Comparison of ENCODE assay signal across 4 cellular contexts in the genomic region with DNA sequence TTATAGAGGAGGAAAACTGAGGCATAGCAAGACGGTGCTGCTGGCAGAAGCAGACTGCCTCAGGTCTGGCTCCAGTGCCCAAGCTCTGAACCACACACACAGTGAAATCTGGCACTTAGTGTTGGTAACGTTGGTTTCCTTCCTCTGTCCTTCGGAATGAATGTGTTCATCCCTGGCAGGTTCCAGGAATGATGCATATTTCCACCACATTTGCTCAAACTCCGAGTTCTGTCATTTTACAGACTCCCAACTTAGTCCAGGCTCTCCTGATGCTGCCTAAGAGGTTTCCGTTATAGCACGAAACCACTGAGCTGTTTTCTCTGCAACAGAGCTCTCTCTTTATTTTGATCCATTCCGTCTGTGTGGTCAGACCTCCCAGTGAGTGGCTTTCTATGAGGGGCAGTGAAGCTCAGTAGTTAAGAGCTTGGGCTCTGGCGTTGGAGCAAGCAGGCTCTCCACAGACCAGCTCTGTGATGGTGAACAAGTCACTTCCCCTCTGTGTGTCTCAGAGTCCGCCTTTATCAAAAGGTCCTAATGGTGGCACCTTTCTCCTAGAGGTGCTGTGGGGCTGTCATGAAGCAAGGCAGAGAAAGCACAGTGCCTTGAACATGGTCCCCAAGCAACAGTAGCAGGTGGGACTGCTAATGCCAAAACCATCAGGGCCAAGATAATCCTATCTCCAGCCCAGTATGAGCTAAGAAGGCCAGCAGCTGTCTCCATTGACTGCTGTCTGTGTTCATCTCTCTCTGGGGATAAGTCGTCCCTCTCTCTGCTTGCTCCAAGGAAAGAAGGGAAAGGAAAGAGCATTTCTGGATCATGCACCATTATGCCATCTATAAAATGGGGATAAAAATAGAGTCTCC.
A peak's percentile ranks its signal among the peaks of the same experiment; 100 is the strongest.
TF ChIP-seq lines count a peak whose summit lies in the region.

No MANE protein-coding gene starts in this region.

TF ChIP-seq in SK-N-SH, 30 proteins besides CTCF, POLR2A, EP300 and RAD21:
- TF ChIP-seq FOXJ3 (CRISPR knock-in tag; IDR thresholded peaks at IDR 0.05), result no peak
- peak; percentile 1 for TF ChIP-seq CHD2 (IDR thresholded peaks at IDR 0.05; ENCODE audit: low read length, partially characterized antibody)
TF ChIP-seq in SK-N-SH: peak in this region for 1.

TF ChIP-seq in SK-N-SH treated with all-trans-retinoic acid at 6 μM for 48 hours, 23 proteins besides CTCF, POLR2A, EP300 and RAD21 (continues in another document):
- TF ChIP-seq TOX (CRISPR knock-in tag; IDR thresholded peaks at IDR 0.05; ENCODE audit: borderline replicate concordance), result no peak
- TF ChIP-seq RARB (CRISPR knock-in tag; IDR thresholded peaks at IDR 0.05), result no peak
- no peak for TF ChIP-seq SNAI2 (CRISPR knock-in tag; IDR thresholded peaks at IDR 0.05)
- TF ChIP-seq, protein P1, sequence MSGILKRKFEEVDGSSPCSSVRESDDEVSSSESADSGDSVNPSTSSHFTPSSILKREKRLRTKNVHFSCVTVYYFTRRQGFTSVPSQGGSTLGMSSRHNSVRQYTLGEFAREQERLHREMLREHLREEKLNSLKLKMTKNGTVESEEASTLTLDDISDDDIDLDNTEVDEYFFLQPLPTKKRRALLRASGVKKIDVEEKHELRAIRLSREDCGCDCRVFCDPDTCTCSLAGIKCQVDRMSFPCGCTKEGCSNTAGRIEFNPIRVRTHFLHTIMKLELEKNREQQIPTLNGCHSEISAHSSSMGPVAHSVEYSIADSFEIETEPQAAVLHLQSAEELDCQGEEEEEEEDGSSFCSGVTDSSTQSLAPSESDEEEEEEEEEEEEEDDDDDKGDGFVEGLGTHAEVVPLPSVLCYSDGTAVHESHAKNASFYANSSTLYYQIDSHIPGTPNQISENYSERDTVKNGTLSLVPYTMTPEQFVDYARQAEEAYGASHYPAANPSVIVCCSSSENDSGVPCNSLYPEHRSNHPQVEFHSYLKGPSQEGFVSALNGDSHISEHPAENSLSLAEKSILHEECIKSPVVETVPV (CRISPR knock-in tag; IDR thresholded peaks at IDR 0.05), result no peak
- TF ChIP-seq ZNF8 (CRISPR knock-in tag; IDR thresholded peaks at IDR 0.05), result no peak
- no peak for TF ChIP-seq CSDC2 (CRISPR knock-in tag; IDR thresholded peaks at IDR 0.05)
- TF ChIP-seq GLIS3 (CRISPR knock-in tag; IDR thresholded peaks at IDR 0.05), result no peak
- no peak for TF ChIP-seq ZFP3 (CRISPR knock-in tag; IDR thresholded peaks at IDR 0.05)
- TF ChIP-seq CREB5 (CRISPR knock-in tag; IDR thresholded peaks at IDR 0.05; ENCODE audit: low read depth), result no peak
- TF ChIP-seq ISL1 (CRISPR knock-in tag; IDR thresholded peaks at IDR 0.05), result no peak
- TF ChIP-seq ZC3H10 (CRISPR knock-in tag; IDR thresholded peaks at IDR 0.05), result no peak
- no peak for TF ChIP-seq PATZ1 (CRISPR knock-in tag; IDR thresholded peaks at IDR 0.05; ENCODE audit: borderline replicate concordance)

TF ChIP-seq in WTC11, 78 proteins besides CTCF, POLR2A, EP300 and RAD21 (continues in another document):
- no peak for TF ChIP-seq SMAD3 (CRISPR knock-in tag; IDR thresholded peaks at IDR 0.05; ENCODE audit: borderline replicate concordance)
- TF ChIP-seq, protein P2, sequence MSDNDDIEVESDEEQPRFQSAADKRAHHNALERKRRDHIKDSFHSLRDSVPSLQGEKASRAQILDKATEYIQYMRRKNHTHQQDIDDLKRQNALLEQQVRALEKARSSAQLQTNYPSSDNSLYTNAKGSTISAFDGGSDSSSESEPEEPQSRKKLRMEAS (CRISPR knock-in tag; IDR thresholded peaks at IDR 0.05), result no peak
- TF ChIP-seq, protein P3, sequence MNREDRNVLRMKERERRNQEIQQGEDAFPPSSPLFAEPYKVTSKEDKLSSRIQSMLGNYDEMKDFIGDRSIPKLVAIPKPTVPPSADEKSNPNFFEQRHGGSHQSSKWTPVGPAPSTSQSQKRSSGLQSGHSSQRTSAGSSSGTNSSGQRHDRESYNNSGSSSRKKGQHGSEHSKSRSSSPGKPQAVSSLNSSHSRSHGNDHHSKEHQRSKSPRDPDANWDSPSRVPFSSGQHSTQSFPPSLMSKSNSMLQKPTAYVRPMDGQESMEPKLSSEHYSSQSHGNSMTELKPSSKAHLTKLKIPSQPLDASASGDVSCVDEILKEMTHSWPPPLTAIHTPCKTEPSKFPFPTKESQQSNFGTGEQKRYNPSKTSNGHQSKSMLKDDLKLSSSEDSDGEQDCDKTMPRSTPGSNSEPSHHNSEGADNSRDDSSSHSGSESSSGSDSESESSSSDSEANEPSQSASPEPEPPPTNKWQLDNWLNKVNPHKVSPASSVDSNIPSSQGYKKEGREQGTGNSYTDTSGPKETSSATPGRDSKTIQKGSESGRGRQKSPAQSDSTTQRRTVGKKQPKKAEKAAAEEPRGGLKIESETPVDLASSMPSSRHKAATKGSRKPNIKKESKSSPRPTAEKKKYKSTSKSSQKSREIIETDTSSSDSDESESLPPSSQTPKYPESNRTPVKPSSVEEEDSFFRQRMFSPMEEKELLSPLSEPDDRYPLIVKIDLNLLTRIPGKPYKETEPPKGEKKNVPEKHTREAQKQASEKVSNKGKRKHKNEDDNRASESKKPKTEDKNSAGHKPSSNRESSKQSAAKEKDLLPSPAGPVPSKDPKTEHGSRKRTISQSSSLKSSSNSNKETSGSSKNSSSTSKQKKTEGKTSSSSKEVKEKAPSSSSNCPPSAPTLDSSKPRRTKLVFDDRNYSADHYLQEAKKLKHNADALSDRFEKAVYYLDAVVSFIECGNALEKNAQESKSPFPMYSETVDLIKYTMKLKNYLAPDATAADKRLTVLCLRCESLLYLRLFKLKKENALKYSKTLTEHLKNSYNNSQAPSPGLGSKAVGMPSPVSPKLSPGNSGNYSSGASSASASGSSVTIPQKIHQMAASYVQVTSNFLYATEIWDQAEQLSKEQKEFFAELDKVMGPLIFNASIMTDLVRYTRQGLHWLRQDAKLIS (CRISPR knock-in tag; IDR thresholded peaks at IDR 0.05; ENCODE audit: borderline replicate concordance), result no peak
- no peak for TF ChIP-seq RORB (CRISPR knock-in tag; IDR thresholded peaks at IDR 0.05)
- no peak for TF ChIP-seq ATF6 (CRISPR knock-in tag; IDR thresholded peaks at IDR 0.05)
- TF ChIP-seq ATF3 (CRISPR knock-in tag; conservative IDR thresholded peaks at IDR 0.05), result no peak

TF ChIP-seq in HepG2, 621 proteins besides CTCF, POLR2A, EP300 and RAD21:
- no peak for TF ChIP-seq CBFB (CRISPR knock-in tag; IDR thresholded peaks at IDR 0.05)
- TF ChIP-seq ZNF30 (CRISPR knock-in tag; IDR thresholded peaks at IDR 0.05), result no peak
- TF ChIP-seq ZBTB38 (CRISPR knock-in tag; IDR thresholded peaks at IDR 0.05), result no peak
- no peak for TF ChIP-seq ZNF235 (CRISPR knock-in tag; IDR thresholded peaks at IDR 0.05; ENCODE audit: borderline replicate concordance)
- TF ChIP-seq HMG20A (CRISPR knock-in tag; IDR thresholded peaks at IDR 0.05; ENCODE audit: borderline replicate concordance), result no peak
- TF ChIP-seq CREBL2 (CRISPR knock-in tag; IDR thresholded peaks at IDR 0.05; ENCODE audit: borderline replicate concordance), result no peak
- TF ChIP-seq ZNF446 (CRISPR knock-in tag; IDR thresholded peaks at IDR 0.05), result no peak
- TF ChIP-seq ZNF335 (CRISPR knock-in tag; IDR thresholded peaks at IDR 0.05), result no peak
- TF ChIP-seq SALL2 (CRISPR knock-in tag; IDR thresholded peaks at IDR 0.05), result no peak
- TF ChIP-seq TOPORS (CRISPR knock-in tag; IDR thresholded peaks at IDR 0.05), result no peak
- TF ChIP-seq ZNF660 (CRISPR knock-in tag; IDR thresholded peaks at IDR 0.05; ENCODE audit: borderline replicate concordance, low read depth), result no peak
